Comparison of ENCODE assay signal across 9 cellular contexts in genomic region chr17:38851434-38851833, GRCh38. TPM values are rescaled to one million over a fixed set of nuclear protein-coding genes. Genes with fewer than 3 reads are reported as not detected.
A peak's percentile ranks its signal among the peaks of the same experiment; 100 is the strongest.
DNase-seq lines count a peak whose midpoint lies in the region; ATAC-seq and TF ChIP-seq lines count a peak whose summit lies in the region.
"Had no signal": no experiment of that assay in that cellular context is flagged by ENCODE, and none has a peak within 500 bp of the region (broad histone marks: within the 10 kb centered on the region; RNA-seq: fewer than 3 reads in every experiment).

No MANE protein-coding gene starts in this region.

- H3K4me1 ChIP-seq in esophagus muscularis mucosa = peaks cover 16 to 34% (median 32%) of the 10 kb centered on the region in 4 donors
- H3K4me1 ChIP-seq in foreskin keratinocyte = peaks cover 6% of the 10 kb centered on the region

- H3K9me3 Mint-ChIP-seq in progenitor cell of endocrine pancreas (ENCODE audit: low read depth) = no peaks in the 10 kb centered on the region

- H3K36me3 Mint-ChIP-seq in progenitor cell of endocrine pancreas (ENCODE audit: insufficient read depth) = peaks cover 45% of the 10 kb centered on the region

- H3K27me3 ChIP-seq in esophagus muscularis mucosa (no peaks in the 10 kb centered on the region), foreskin keratinocyte (no peaks in the 10 kb centered on the region)
- H3K27me3 ChIP-seq: gastroesophageal sphincter had no signal

- TF ChIP-seq CTCF in esophagus muscularis mucosa (IDR thresholded peaks at IDR 0.05) (no peak), progenitor cell of endocrine pancreas (IDR thresholded peaks at IDR 0.05; ENCODE audit: unreplicated experiment) (no peak), GM10248 (IDR thresholded peaks at IDR 0.05; ENCODE audit: control extremely low read depth, extremely low read depth, low read depth, missing control alignments) (no peak), foreskin keratinocyte (conservative IDR thresholded peaks at IDR 0.05) (no peak)

- H3K4me1 Mint-ChIP-seq in progenitor cell of endocrine pancreas (ENCODE audit: low read depth) = peaks cover 25% of the 10 kb centered on the region

- CTCF ChIA-PET in GM10248 (lab: Yijun Ruan, JAX) = interaction anchor here (0.5 kb wide), 1 partner anchor 1454 kb away, joined by 3 read pairs; no protein-coding TSS in a partner anchor

- intact Hi-C loops in esophagus muscularis mucosa (cut with DNase I) = no loop called here

- WGBS in esophagus muscularis mucosa = 52% methylated on average over 2 of the region's 2 CpGs

- peak overlapping the region; percentile 56 to 65 (median 60) for H3K4me3 ChIP-seq in esophagus muscularis mucosa

- no peaks in the 10 kb centered on the region for H3K9me3 ChIP-seq in esophagus muscularis mucosa
- H3K9me3 ChIP-seq: gastroesophageal sphincter had no signal

- ATAC-seq in GM19452 (IDR thresholded peaks at IDR 0.05; ENCODE audit: unreplicated experiment) = no peak
- no peak for ATAC-seq in foreskin keratinocyte
- ATAC-seq: gastroesophageal sphincter had no signal

- DNase-seq in GM03348 (ENCODE audit: low spot score) (peak; percentile 14), RKO (ENCODE audit: low spot score) (peak; percentile 57), esophagus muscularis mucosa (ENCODE audit: extremely low spot score) (no peak), progenitor cell of endocrine pancreas (ENCODE audit: low spot score, unreplicated experiment) (no peak), GM10248 (ENCODE audit: extremely low spot score) (no peak), foreskin keratinocyte (no peak)
- DNase-seq in activated CD8-positive, alpha-beta memory T cell treated with anti-CD3 and anti-CD28 coated beads, Interleukin-2, amount 50 U/mL, for 48 hours = no peak

- no peak for TF ChIP-seq POLR2A in esophagus muscularis mucosa (IDR thresholded peaks at IDR 0.05; ENCODE audit: low read depth)

- H3K27ac Mint-ChIP-seq in progenitor cell of endocrine pancreas = peak overlapping the region; percentile 100

- peak overlapping the region; percentile 97 for H3K4me3 Mint-ChIP-seq in progenitor cell of endocrine pancreas (ENCODE audit: low read depth)

- H3K27ac ChIP-seq in esophagus muscularis mucosa (replicated peaks in 1 of 4) = peak overlapping the region in 2 of 4 donors; percentile 90 to 95
- no peak overlapping the region for H3K27ac ChIP-seq in foreskin keratinocyte

- no peak for TF ChIP-seq EP300 in esophagus muscularis mucosa (IDR thresholded peaks at IDR 0.05)

- no peaks in the 10 kb centered on the region for H3K27me3 Mint-ChIP-seq in progenitor cell of endocrine pancreas

- POLR2A ChIA-PET in GM10248 (lab: Yijun Ruan, JAX) = interaction anchor here (0.9 to 4.9 kb wide), 2 partner anchors 19 to 22 kb away, joined by 4 to 38 read pairs; partner anchors contain the start of gene LASP1

- peaks cover 38 to 64% (median 59%) of the 10 kb centered on the region in 4 donors for H3K36me3 ChIP-seq in esophagus muscularis mucosa

RNA-seq across cellular contexts. Expression of gene RPL23, which starts 2.1 kb away (rescaled TPM):
- total RNA-seq in esophagus muscularis mucosa = 1,000 to 10,000 TPM in 2 of 4 donors, 100 to 1,000 TPM in 2; 721 to 1,711 (median 1,283) TPM
- 1,623 and 1,642 TPM in 2 replicates for total RNA-seq in progenitor cell of endocrine pancreas
- 1,973 and 2,061 TPM in 2 replicates for total RNA-seq in foreskin keratinocyte
- 3,137 and 3,324 TPM in 2 replicates for polyA plus RNA-seq in foreskin keratinocyte

RNA-seq across cellular contexts. Expression of gene LASP1, which starts 18.4 kb away (rescaled TPM):
- 100 to 1,000 TPM in 1 of 4 donors, 10 to 100 TPM in 3; 46.9 to 102 (median 74.7) TPM for total RNA-seq in esophagus muscularis mucosa
- total RNA-seq in progenitor cell of endocrine pancreas = 134 and 135 TPM in 2 replicates
- 168 and 171 TPM in 2 replicates for total RNA-seq in foreskin keratinocyte
- polyA plus RNA-seq in foreskin keratinocyte = 117 and 128 TPM in 2 replicates

RNA-seq across cellular contexts. Expression of gene CWC25, which starts 26.3 kb away (rescaled TPM):
- total RNA-seq in esophagus muscularis mucosa (10 to 100 TPM; 16.5 to 27.8 (median 19.6) TPM), progenitor cell of endocrine pancreas (17.1 and 19.9 TPM in 2 replicates), foreskin keratinocyte (13.2 and 13.8 TPM in 2 replicates)
- 9.4 and 11.1 TPM in 2 replicates for polyA plus RNA-seq in foreskin keratinocyte

RNA-seq across cellular contexts. Expression of gene PIP4K2B, which starts 52.1 kb away (rescaled TPM):
- 10 to 100 TPM; 39.5 to 72.1 (median 53.2) TPM for total RNA-seq in esophagus muscularis mucosa
- 66.8 and 77.8 TPM in 2 replicates for total RNA-seq in progenitor cell of endocrine pancreas
- total RNA-seq in foreskin keratinocyte = 30.4 and 32.6 TPM in 2 replicates
- polyA plus RNA-seq in foreskin keratinocyte = 12.6 and 13.8 TPM in 2 replicates

Comparison
In these comparisons a context has a peak if more than half of its experiments do, and no peak if none do; other contexts are left out.
1. DNase-seq: peak in GM03348 (single experiment) and RKO (single experiment); none in esophagus muscularis mucosa (single experiment), progenitor cell of endocrine pancreas (single experiment), GM10248 (single experiment), activated CD8-positive, alpha-beta memory T cell treated with anti-CD3 and anti-CD28 coated beads, Interleukin-2, amount 50 U/mL, for 48 hours (single experiment) and foreskin keratinocyte (0 of 2).